8 cellular contexts compared by ENCODE assay signal in genomic region chr1:12406218-12407021, GRCh38.
DNase-seq lines count a peak whose midpoint lies in the region; ATAC-seq and TF ChIP-seq lines count a peak whose summit lies in the region.

No MANE protein-coding gene starts in this region.

- TF ChIP-seq POLR2A in right lobe of liver (IDR thresholded peaks at IDR 0.05): no peak
- no peak for TF ChIP-seq POLR2A in suprapubic skin (IDR thresholded peaks at IDR 0.05)

- no peaks in the 10 kb centered on the region for H3K9me2 ChIP-seq in PC-9 (ENCODE audit: insufficient read depth)

- H2AFZ ChIP-seq in PC-9: no peak overlapping the region

- H3K27ac ChIP-seq in PC-9 (peak overlapping the region; percentile 61), coronary artery (peak overlapping the region; percentile 73 to 77), right lobe of liver (peak overlapping the region; percentile 28 to 44 (median 39)), suprapubic skin (peak overlapping the region; percentile 63)

- no peak for TF ChIP-seq EP300 in suprapubic skin (IDR thresholded peaks at IDR 0.05)

- H3K9me3 ChIP-seq in PC-9 (ENCODE audit: insufficient read depth, low read depth) (peaks cover 8% of the 10 kb centered on the region), right lobe of liver (no peaks in the 10 kb centered on the region), suprapubic skin (no peaks in the 10 kb centered on the region)

- no peak overlapping the region for H3K4me2 ChIP-seq in PC-9

- no peaks in the 10 kb centered on the region for H4K20me1 ChIP-seq in PC-9 (ENCODE audit: insufficient read depth)

- ATAC-seq in right lobe of liver: peak; percentile 27 to 66 (median 44)
- ATAC-seq in HG03097 (IDR thresholded peaks at IDR 0.05; ENCODE audit: low FRiP score, unreplicated experiment): no peak
- no peak for ATAC-seq in GM18511 (IDR thresholded peaks at IDR 0.05; ENCODE audit: unreplicated experiment)
- ATAC-seq in HG02973 (IDR thresholded peaks at IDR 0.05; ENCODE audit: unreplicated experiment): no peak

- H3K4me1 ChIP-seq in PC-9 (replicated peaks; ENCODE audit: insufficient read depth) (peaks cover 23% of the 10 kb centered on the region), right lobe of liver (peaks cover 0 to 48% (median 25%) of the 10 kb centered on the region in 4 donors), suprapubic skin (peaks cover 42% of the 10 kb centered on the region)

- POLR2A ChIA-PET in PC-9 (lab: Charles Lee; ENCODE audit: unreplicated experiment): no interaction called here

- H3K36me3 ChIP-seq in PC-9 (ENCODE audit: low read depth) (no peaks in the 10 kb centered on the region), right lobe of liver (peaks cover 0 to 8% (median 6%) of the 10 kb centered on the region in 4 donors), suprapubic skin (peaks cover 46% of the 10 kb centered on the region)

- TF ChIP-seq CTCF in PC-9 (conservative IDR thresholded peaks at IDR 0.05) (no peak), coronary artery (IDR thresholded peaks at IDR 0.05) (no peak), right lobe of liver (IDR thresholded peaks at IDR 0.05) (no peak), suprapubic skin (IDR thresholded peaks at IDR 0.05) (no peak)

- CTCF ChIA-PET in PC-9 (lab: Charles Lee): interaction anchor here (1.4 kb wide), 1 partner anchor 21 kb away, joined by 3 read pairs; no protein-coding TSS in a partner anchor

- H3K79me2 ChIP-seq in PC-9 (ENCODE audit: low read depth): no peaks in the 10 kb centered on the region

- BruUV-seq in PC-9 (replicated peaks; lab: Mats Ljungman, UMichigan): no TSS peak

- intact Hi-C loops in PC-9 (cut with micrococcal nuclease; ENCODE audit: unreplicated experiment) (loop anchor here (1.0 to 5.0 kb wide), 2 partner anchors 71 to 213 kb away; no protein-coding TSS in a partner anchor), right lobe of liver (cut with DNase I) (no loop called here)

- no peaks in the 10 kb centered on the region for H3F3A ChIP-seq in PC-9 (ENCODE audit: insufficient read depth, low read depth)

- DNase-seq in PC-9: no peak
- DNase-seq in coronary artery (ENCODE audit: low spot score): no peak
- no peak for DNase-seq in right lobe of liver
- DNase-seq in suprapubic skin (ENCODE audit: low spot score in 2 of 2): no peak
- DNase-seq in LoVo (ENCODE audit: low spot score): no peak

- no peak overlapping the region for H3K4me3 ChIP-seq in PC-9
- H3K4me3 ChIP-seq in coronary artery: peak overlapping the region; percentile 1
- H3K4me3 ChIP-seq in right lobe of liver: no peak overlapping the region
- no peak overlapping the region for H3K4me3 ChIP-seq in suprapubic skin

- WGBS in right lobe of liver (ENCODE audit: insufficient coverage, low coverage, low lambda C conversion rate, missing lambda C conversion rate): 28% methylated on average over 8 of the region's 8 CpGs
- WGBS in suprapubic skin: 53% methylated on average over 8 of the region's 8 CpGs

- H3K27me3 ChIP-seq in PC-9 (ENCODE audit: insufficient read depth, low read depth): no peaks in the 10 kb centered on the region
- H3K27me3 ChIP-seq in right lobe of liver: no peaks in the 10 kb centered on the region
- no peaks in the 10 kb centered on the region for H3K27me3 ChIP-seq in suprapubic skin

Comparison
In these comparisons a context has a peak if more than half of its experiments do, and no peak if none do; other contexts are left out.
1. ATAC-seq: peak in right lobe of liver (4 of 4); none in HG03097 (single experiment), GM18511 (single experiment) and HG02973 (single experiment).
2. Peak in every context shown above with its lines, with median percentiles within 50 percentile points of each other: H3K27ac ChIP-seq.